In the genomic region with DNA sequence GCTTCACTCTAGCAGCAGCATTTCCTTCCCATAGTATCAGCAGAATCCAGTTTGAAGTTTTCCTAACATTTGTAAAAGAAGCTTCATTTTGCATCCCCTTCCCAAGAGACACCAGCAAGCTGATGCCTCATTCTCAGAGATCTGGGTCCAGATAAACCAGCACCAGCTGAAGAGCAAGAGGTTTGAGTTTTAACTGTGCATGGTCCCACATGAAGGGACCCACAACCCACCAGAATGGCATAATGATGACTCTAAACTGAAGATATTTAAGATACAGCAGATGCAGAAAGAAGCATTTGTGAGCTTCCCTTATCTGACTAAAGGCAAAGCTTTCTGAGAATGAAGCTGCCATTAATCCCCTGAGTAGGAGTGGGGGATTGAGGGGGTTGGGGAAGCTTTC, we compare ENCODE assay signal across 1 cellular context.
TF ChIP-seq lines count a peak whose summit lies in the region.

No MANE protein-coding gene starts in this region.

TF ChIP-seq in H1, 55 proteins besides CTCF, POLR2A, EP300 and RAD21:
- TF ChIP-seq SP4 (IDR thresholded peaks at IDR 0.05; ENCODE audit: low read length) (0 out of 2 replicates have a peak, but pooled peaks have one; percentile 13), CBX8 (IDR thresholded peaks at IDR 0.05; ENCODE audit: borderline replicate concordance, low read depth, low read length) (no peak), BACH1 (IDR thresholded peaks at IDR 0.05; ENCODE audit: low read length) (no peak), GTF2F1 (IDR thresholded peaks at IDR 0.05; ENCODE audit: borderline replicate concordance, low read depth, low read length) (no peak), MAFK (IDR thresholded peaks at IDR 0.05; ENCODE audit: low read depth, low read length) (no peak)
- TF ChIP-seq, protein P1, sequence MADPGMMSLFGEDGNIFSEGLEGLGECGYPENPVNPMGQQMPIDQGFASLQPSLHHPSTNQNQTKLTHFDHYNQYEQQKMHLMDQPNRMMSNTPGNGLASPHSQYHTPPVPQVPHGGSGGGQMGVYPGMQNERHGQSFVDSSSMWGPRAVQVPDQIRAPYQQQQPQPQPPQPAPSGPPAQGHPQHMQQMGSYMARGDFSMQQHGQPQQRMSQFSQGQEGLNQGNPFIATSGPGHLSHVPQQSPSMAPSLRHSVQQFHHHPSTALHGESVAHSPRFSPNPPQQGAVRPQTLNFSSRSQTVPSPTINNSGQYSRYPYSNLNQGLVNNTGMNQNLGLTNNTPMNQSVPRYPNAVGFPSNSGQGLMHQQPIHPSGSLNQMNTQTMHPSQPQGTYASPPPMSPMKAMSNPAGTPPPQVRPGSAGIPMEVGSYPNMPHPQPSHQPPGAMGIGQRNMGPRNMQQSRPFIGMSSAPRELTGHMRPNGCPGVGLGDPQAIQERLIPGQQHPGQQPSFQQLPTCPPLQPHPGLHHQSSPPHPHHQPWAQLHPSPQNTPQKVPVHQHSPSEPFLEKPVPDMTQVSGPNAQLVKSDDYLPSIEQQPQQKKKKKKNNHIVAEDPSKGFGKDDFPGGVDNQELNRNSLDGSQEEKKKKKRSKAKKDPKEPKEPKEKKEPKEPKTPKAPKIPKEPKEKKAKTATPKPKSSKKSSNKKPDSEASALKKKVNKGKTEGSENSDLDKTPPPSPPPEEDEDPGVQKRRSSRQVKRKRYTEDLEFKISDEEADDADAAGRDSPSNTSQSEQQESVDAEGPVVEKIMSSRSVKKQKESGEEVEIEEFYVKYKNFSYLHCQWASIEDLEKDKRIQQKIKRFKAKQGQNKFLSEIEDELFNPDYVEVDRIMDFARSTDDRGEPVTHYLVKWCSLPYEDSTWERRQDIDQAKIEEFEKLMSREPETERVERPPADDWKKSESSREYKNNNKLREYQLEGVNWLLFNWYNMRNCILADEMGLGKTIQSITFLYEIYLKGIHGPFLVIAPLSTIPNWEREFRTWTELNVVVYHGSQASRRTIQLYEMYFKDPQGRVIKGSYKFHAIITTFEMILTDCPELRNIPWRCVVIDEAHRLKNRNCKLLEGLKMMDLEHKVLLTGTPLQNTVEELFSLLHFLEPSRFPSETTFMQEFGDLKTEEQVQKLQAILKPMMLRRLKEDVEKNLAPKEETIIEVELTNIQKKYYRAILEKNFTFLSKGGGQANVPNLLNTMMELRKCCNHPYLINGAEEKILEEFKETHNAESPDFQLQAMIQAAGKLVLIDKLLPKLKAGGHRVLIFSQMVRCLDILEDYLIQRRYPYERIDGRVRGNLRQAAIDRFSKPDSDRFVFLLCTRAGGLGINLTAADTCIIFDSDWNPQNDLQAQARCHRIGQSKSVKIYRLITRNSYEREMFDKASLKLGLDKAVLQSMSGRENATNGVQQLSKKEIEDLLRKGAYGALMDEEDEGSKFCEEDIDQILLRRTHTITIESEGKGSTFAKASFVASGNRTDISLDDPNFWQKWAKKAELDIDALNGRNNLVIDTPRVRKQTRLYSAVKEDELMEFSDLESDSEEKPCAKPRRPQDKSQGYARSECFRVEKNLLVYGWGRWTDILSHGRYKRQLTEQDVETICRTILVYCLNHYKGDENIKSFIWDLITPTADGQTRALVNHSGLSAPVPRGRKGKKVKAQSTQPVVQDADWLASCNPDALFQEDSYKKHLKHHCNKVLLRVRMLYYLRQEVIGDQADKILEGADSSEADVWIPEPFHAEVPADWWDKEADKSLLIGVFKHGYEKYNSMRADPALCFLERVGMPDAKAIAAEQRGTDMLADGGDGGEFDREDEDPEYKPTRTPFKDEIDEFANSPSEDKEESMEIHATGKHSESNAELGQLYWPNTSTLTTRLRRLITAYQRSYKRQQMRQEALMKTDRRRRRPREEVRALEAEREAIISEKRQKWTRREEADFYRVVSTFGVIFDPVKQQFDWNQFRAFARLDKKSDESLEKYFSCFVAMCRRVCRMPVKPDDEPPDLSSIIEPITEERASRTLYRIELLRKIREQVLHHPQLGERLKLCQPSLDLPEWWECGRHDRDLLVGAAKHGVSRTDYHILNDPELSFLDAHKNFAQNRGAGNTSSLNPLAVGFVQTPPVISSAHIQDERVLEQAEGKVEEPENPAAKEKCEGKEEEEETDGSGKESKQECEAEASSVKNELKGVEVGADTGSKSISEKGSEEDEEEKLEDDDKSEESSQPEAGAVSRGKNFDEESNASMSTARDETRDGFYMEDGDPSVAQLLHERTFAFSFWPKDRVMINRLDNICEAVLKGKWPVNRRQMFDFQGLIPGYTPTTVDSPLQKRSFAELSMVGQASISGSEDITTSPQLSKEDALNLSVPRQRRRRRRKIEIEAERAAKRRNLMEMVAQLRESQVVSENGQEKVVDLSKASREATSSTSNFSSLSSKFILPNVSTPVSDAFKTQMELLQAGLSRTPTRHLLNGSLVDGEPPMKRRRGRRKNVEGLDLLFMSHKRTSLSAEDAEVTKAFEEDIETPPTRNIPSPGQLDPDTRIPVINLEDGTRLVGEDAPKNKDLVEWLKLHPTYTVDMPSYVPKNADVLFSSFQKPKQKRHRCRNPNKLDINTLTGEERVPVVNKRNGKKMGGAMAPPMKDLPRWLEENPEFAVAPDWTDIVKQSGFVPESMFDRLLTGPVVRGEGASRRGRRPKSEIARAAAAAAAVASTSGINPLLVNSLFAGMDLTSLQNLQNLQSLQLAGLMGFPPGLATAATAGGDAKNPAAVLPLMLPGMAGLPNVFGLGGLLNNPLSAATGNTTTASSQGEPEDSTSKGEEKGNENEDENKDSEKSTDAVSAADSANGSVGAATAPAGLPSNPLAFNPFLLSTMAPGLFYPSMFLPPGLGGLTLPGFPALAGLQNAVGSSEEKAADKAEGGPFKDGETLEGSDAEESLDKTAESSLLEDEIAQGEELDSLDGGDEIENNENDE (IDR thresholded peaks at IDR 0.05; ENCODE audit: insufficient replicate concordance, low read length) = no peak
TF ChIP-seq in H1: peak in this region for 1.
